ENCODE assay signal across 8 cellular contexts in the genomic region with DNA sequence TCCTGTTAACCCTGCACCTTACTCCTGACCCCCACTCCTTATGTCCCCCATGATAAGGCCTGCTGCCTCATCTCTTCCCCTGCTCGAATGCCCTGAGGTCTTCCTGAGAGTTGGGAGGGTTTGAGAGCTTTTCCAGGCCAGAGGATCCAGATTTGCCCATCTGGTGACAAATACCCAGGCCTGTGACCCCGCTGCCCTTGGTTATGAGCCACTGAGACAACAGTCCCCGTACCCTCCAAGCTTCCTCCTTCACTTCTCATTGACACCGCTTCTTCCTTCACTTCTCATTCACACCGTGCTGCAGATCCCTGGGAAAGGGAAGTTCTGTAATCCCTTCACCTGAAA. TPM values are rescaled to one million over a fixed set of nuclear protein-coding genes. Genes with fewer than 3 reads are reported as not detected.
DNase-seq lines count a peak whose midpoint lies in the region; ATAC-seq, FAIRE-seq and TF ChIP-seq lines count a peak whose summit lies in the region.

No MANE protein-coding gene starts in this region.

- H3K27me3 ChIP-seq in astrocyte (ENCODE audit: insufficient read depth, low read length) (no peaks in the 10 kb centered on the region), HepG2 (ENCODE audit: control insufficient read depth in 1 of 2, insufficient read depth in 2 of 2, low read length in 2 of 2) (no peaks in the 10 kb centered on the region; a peak in 1 of 5 replicates), thoracic aorta (replicated peaks; ENCODE audit: insufficient read depth) (no peaks in the 10 kb centered on the region)

- in situ Hi-C loops in HepG2 (cut with HindIII; ENCODE audit: extremely low pct_ligation_motif_present, low pct_unique_long_range_greater_than_20kb): no loop called here

- no peak for ATAC-seq in HepG2
- ATAC-seq in thoracic aorta (ENCODE audit: insufficient number of reproducible peaks, low FRiP score, low read depth): no peak
- ATAC-seq in HG03460 (IDR thresholded peaks at IDR 0.05; ENCODE audit: unreplicated experiment): no peak

- H3K4me2 ChIP-seq in astrocyte (ENCODE audit: low read length): peak overlapping the region; percentile 98
- peak overlapping the region; percentile 84 for H3K4me2 ChIP-seq in HepG2 (ENCODE audit: low read depth, low read length)

- CTCF ChIA-PET in HepG2 (lab: Yijun Ruan, JAX; ENCODE audit: low intra/inter-chr PET ratio, low total read pairs): no interaction called here

- POLR2A ChIA-PET in HepG2 (lab: Yijun Ruan, JAX): interaction anchor here (1.1 to 1.8 kb wide), 7 partner anchors 11 to 518 kb away, joined by 3 to 25 read pairs (median 7); partner anchors contain the start of genes CCDC69 and G3BP1

- FAIRE-seq in astrocyte (lab: Jason Lieb, UNC) (no peak), HepG2 (lab: Jason Lieb, UNC) (no peak)

- H2AFZ ChIP-seq in astrocyte (ENCODE audit: low read depth, low read length) (peak overlapping the region; percentile 95), HepG2 (ENCODE audit: low read length) (peak overlapping the region; percentile 60)

- no peak for DNase-seq in T-helper 2 cell treated with Interferon-gamma antibody and Interleukin-4, amounts not matched to agents 5 μg/mL and 100 μg/mL, for 36 hours (ENCODE audit: low spot score)
- DNase-seq in T-helper 2 cell: no peak
- no peak for DNase-seq in astrocyte (ENCODE audit: low read depth)
- no peak for DNase-seq in HepG2 (ENCODE audit: low spot score)
- DNase-seq in thoracic aorta (ENCODE audit: low spot score): no peak
- no peak for DNase-seq in ecto neural progenitor cell (ENCODE audit: low spot score)
- no peak for DNase-seq in NCI-H2107 treated with DMSO at 0.1 percent for 48 hours (lab: John Stamatoyannopoulos, UW; ENCODE audit: unreplicated experiment)

- TF ChIP-seq EP300 in HepG2 (IDR thresholded peaks at IDR 0.05; ENCODE audit: low read depth in 2 of 2, low read length in 2 of 2): no peak
- TF ChIP-seq EP300 in HepG2 (CRISPR knock-in tag; IDR thresholded peaks at IDR 0.05; ENCODE audit: borderline replicate concordance): no peak

- H3K4me3 ChIP-seq in astrocyte (ENCODE audit: insufficient read depth, low read depth, low read length) (peak overlapping the region; percentile 83), HepG2 (replicated peaks in 1 of 3; ENCODE audit: insufficient read depth in 1 of 3, low read depth in 2 of 3, low read length in 3 of 3) (peak overlapping the region; percentile 83 to 87 (median 84)), thoracic aorta (peak overlapping the region; percentile 84)

- no peak for TF ChIP-seq RAD21 in HepG2 (CRISPR knock-in tag; IDR thresholded peaks at IDR 0.05)

- H4K20me1 ChIP-seq in astrocyte (ENCODE audit: insufficient read depth, low read length): no peaks in the 10 kb centered on the region
- no peaks in the 10 kb centered on the region for H4K20me1 ChIP-seq in HepG2 (ENCODE audit: insufficient read depth, low read length)

- no peak overlapping the region for H3K27ac ChIP-seq in astrocyte (ENCODE audit: low read depth, low read length)
- H3K27ac ChIP-seq in HepG2 (ENCODE audit: extremely low read length, insufficient read depth, low read length): peak overlapping the region; percentile 70
- H3K27ac ChIP-seq in thoracic aorta: peak overlapping the region in 1 of 2 donors; percentile 47

- no peak for TF ChIP-seq POLR2A in HepG2 (IDR thresholded peaks at IDR 0.05; ENCODE audit: insufficient read depth in 1 of 2, low read depth in 2 of 2, low read length in 2 of 2)

- no TSS peak for BruUV-seq in HepG2 (replicated peaks; lab: Mats Ljungman, UMichigan)

- H3K36me3 ChIP-seq in astrocyte (ENCODE audit: insufficient read depth, low read length): no peaks in the 10 kb centered on the region
- H3K36me3 ChIP-seq in HepG2 (replicated peaks in 1 of 2; ENCODE audit: control insufficient read depth in 1 of 2, insufficient read depth in 2 of 2, low read length in 2 of 2): no peaks in the 10 kb centered on the region
- no peaks in the 10 kb centered on the region for H3K36me3 ChIP-seq in thoracic aorta

- no peaks in the 10 kb centered on the region for H3K27me3 Mint-ChIP-seq in T-helper 2 cell treated with Interferon-gamma antibody and Interleukin-4, amounts not matched to agents 5 μg/mL and 100 μg/mL, for 36 hours (ENCODE audit: low read depth)
- H3K27me3 Mint-ChIP-seq in astrocyte (ENCODE audit: low read depth, unreplicated experiment): peaks cover 8% of the 10 kb centered on the region

- intact Hi-C loops in HepG2 (cut with micrococcal nuclease; ENCODE audit: unreplicated experiment): loop anchor here (1.0 to 5.0 kb wide), 3 partner anchors 29 to 519 kb away; partner anchors contain the start of genes ATOX1, CCDC69 and G3BP1

- H3K9me3 Mint-ChIP-seq in T-helper 2 cell treated with Interferon-gamma antibody and Interleukin-4, amounts not matched to agents 5 μg/mL and 100 μg/mL, for 36 hours: no peaks in the 10 kb centered on the region
- H3K9me3 Mint-ChIP-seq in astrocyte (ENCODE audit: unreplicated experiment): peaks cover 4% of the 10 kb centered on the region

- no peaks in the 10 kb centered on the region for H3K9me3 ChIP-seq in astrocyte (ENCODE audit: insufficient read depth, low read depth, low read length)
- H3K9me3 ChIP-seq in HepG2 (ENCODE audit: low read length): no peaks in the 10 kb centered on the region
- H3K9me3 ChIP-seq in thoracic aorta: no peaks in the 10 kb centered on the region

- no peaks in the 10 kb centered on the region for H3K36me3 Mint-ChIP-seq in T-helper 2 cell treated with Interferon-gamma antibody and Interleukin-4, amounts not matched to agents 5 μg/mL and 100 μg/mL, for 36 hours (ENCODE audit: low read depth)
- H3K36me3 Mint-ChIP-seq in astrocyte (ENCODE audit: low read depth, unreplicated experiment): no peaks in the 10 kb centered on the region

- 3% methylated on average over 5 of the region's 5 CpGs for WGBS in HepG2 (ENCODE audit: low lambda C conversion rate)

- TF ChIP-seq CTCF in astrocyte (IDR thresholded peaks at IDR 0.05; ENCODE audit: insufficient read depth, low read depth, low read length): no peak
- no peak for TF ChIP-seq CTCF in HepG2 (CRISPR knock-in tag; IDR thresholded peaks at IDR 0.05)
- TF ChIP-seq CTCF in thoracic aorta (IDR thresholded peaks at IDR 0.05): no peak

- peaks cover 51% of the 10 kb centered on the region for H3K4me1 Mint-ChIP-seq in T-helper 2 cell treated with Interferon-gamma antibody and Interleukin-4, amounts not matched to agents 5 μg/mL and 100 μg/mL, for 36 hours (ENCODE audit: low read depth)
- peaks cover 11% of the 10 kb centered on the region for H3K4me1 Mint-ChIP-seq in astrocyte (ENCODE audit: low read depth, unreplicated experiment)

- peaks cover 5% of the 10 kb centered on the region for H3K79me2 ChIP-seq in astrocyte (ENCODE audit: insufficient read depth, low read length)
- peaks cover 33% of the 10 kb centered on the region for H3K79me2 ChIP-seq in HepG2 (ENCODE audit: insufficient read depth, low read length)

- peak overlapping the region; percentile 90 for H3K27ac Mint-ChIP-seq in T-helper 2 cell treated with Interferon-gamma antibody and Interleukin-4, amounts not matched to agents 5 μg/mL and 100 μg/mL, for 36 hours
- peak overlapping the region; percentile 88 for H3K27ac Mint-ChIP-seq in astrocyte (ENCODE audit: unreplicated experiment)

- H3K9ac ChIP-seq in astrocyte (ENCODE audit: low read length) (peak overlapping the region; percentile 82), HepG2 (ENCODE audit: insufficient read depth, low read depth, low read length) (peak overlapping the region; percentile 72)

- peaks cover 7% of the 10 kb centered on the region for H3K4me1 ChIP-seq in astrocyte (ENCODE audit: insufficient read depth, low read length)
- peaks cover 39% of the 10 kb centered on the region for H3K4me1 ChIP-seq in HepG2 (ENCODE audit: insufficient read depth, low read length)
- peaks cover 10 to 24% of the 10 kb centered on the region in 2 donors for H3K4me1 ChIP-seq in thoracic aorta (ENCODE audit: control insufficient read depth in 1 of 2, low read depth in 2 of 2)

- H3K4me3 Mint-ChIP-seq in T-helper 2 cell treated with Interferon-gamma antibody and Interleukin-4, amounts not matched to agents 5 μg/mL and 100 μg/mL, for 36 hours: peak overlapping the region; percentile 94
- peak overlapping the region; percentile 86 for H3K4me3 Mint-ChIP-seq in astrocyte (ENCODE audit: unreplicated experiment)

RNA-seq across cellular contexts. Expression of gene GM2A, which starts 0.6 kb away (rescaled TPM):
- total RNA-seq in astrocyte (19.5 and 23.4 TPM in 2 replicates), HepG2 (2016; rRNA removed; fragmentation: Illumina TruSeq; extraction: Trizol) (16.6 and 29.6 TPM in 2 replicates), thoracic aorta (10 to 100 TPM; 26.1 to 32.1 TPM)
- total RNA-seq in HepG2 (2016; cell fraction: cytosol; rRNA removed; fragmentation: Illumina TruSeq; extraction: Trizol; ENCODE audit: low read depth): 4.1 and 4.6 TPM in 2 replicates
- 17.1 and 30.7 TPM in 2 replicates for total RNA-seq in HepG2 (2016; cell fraction: insoluble cytoplasmic fraction; rRNA removed; fragmentation: Illumina TruSeq; extraction: Trizol)
- total RNA-seq in HepG2 (2016; cell fraction: membrane; rRNA removed; fragmentation: Illumina TruSeq; extraction: Trizol): 11.9 and 12.6 TPM in 2 replicates
- total RNA-seq in HepG2 (2016; cell fraction: nucleus; rRNA removed; fragmentation: Illumina TruSeq; extraction: Trizol): 27.5 and 33.6 TPM in 2 replicates
- polyA plus RNA-seq in HepG2 (2011; rRNA removed): 12.9 and 14.6 TPM in 2 replicates
- polyA plus RNA-seq in HepG2 (2011; cell fraction: cytosol; rRNA removed): 11.3 TPM in 2 replicates
- polyA plus RNA-seq in HepG2 (2011; cell fraction: nucleus; rRNA removed): 3.9 and 5.2 TPM in 2 replicates
- polyA plus RNA-seq in HepG2 (2012): 8.5 and 11.0 TPM in 2 replicates
- 3.8 TPM in 2 replicates for polyA plus RNA-seq in HepG2 (2016; cell fraction: cytosol; fragmentation: Illumina TruSeq; extraction: Trizol; ENCODE audit: low read depth)
- polyA plus RNA-seq in HepG2 (2016; cell fraction: insoluble cytoplasmic fraction; fragmentation: Illumina TruSeq; extraction: Trizol; ENCODE audit: low read depth): 21.4 and 21.7 TPM in 2 replicates
- polyA plus RNA-seq in HepG2 (2016; cell fraction: membrane; fragmentation: Illumina TruSeq; extraction: Trizol; ENCODE audit: low read depth): 9.6 and 10.8 TPM in 2 replicates
- polyA plus RNA-seq in HepG2 (2016; cell fraction: nucleus; fragmentation: Illumina TruSeq; extraction: Trizol; ENCODE audit: insufficient read depth, low read depth): 42.8 and 48.3 TPM in 2 replicates
- polyA minus RNA-seq in HepG2 (2011; rRNA and poly(A)+ RNA removed; ENCODE audit: low replicate concordance): 9.2 and 31.1 TPM in 2 replicates
- polyA minus RNA-seq in HepG2 (2011; cell fraction: cytosol; rRNA and poly(A)+ RNA removed): 12.1 and 12.7 TPM in 2 replicates
- 6.6 and 10.6 TPM in 2 replicates for polyA minus RNA-seq in HepG2 (2011; cell fraction: nucleus; rRNA and poly(A)+ RNA removed)

RNA-seq across cellular contexts. Expression of gene CCDC69, which starts 29.7 kb away (rescaled TPM):
- total RNA-seq in astrocyte (2.0 and 4.1 TPM in 2 replicates), HepG2 (2016; rRNA removed; fragmentation: Illumina TruSeq; extraction: Trizol) (45.2 and 46.3 TPM in 2 replicates), thoracic aorta (10 to 100 TPM; 39.1 to 75.3 TPM)
- total RNA-seq in HepG2 (2016; cell fraction: cytosol; rRNA removed; fragmentation: Illumina TruSeq; extraction: Trizol; ENCODE audit: low read depth): 55.5 and 59.1 TPM in 2 replicates
- total RNA-seq in HepG2 (2016; cell fraction: insoluble cytoplasmic fraction; rRNA removed; fragmentation: Illumina TruSeq; extraction: Trizol): 40.1 and 44.9 TPM in 2 replicates
- 122 and 135 TPM in 2 replicates for total RNA-seq in HepG2 (2016; cell fraction: membrane; rRNA removed; fragmentation: Illumina TruSeq; extraction: Trizol)
- 20.8 and 25.7 TPM in 2 replicates for total RNA-seq in HepG2 (2016; cell fraction: nucleus; rRNA removed; fragmentation: Illumina TruSeq; extraction: Trizol)
- polyA plus RNA-seq in HepG2 (2011; rRNA removed): 12.2 and 14.4 TPM in 2 replicates
- 10.9 and 17.9 TPM in 2 replicates for polyA plus RNA-seq in HepG2 (2011; cell fraction: cytosol; rRNA removed)
- 5.2 and 8.5 TPM in 2 replicates for polyA plus RNA-seq in HepG2 (2011; cell fraction: nucleus; rRNA removed)
- polyA plus RNA-seq in HepG2 (2012): 11.3 and 12.9 TPM in 2 replicates
- 76.9 and 83.3 TPM in 2 replicates for polyA plus RNA-seq in HepG2 (2016; cell fraction: cytosol; fragmentation: Illumina TruSeq; extraction: Trizol; ENCODE audit: low read depth)
- 49.2 and 57.5 TPM in 2 replicates for polyA plus RNA-seq in HepG2 (2016; cell fraction: insoluble cytoplasmic fraction; fragmentation: Illumina TruSeq; extraction: Trizol; ENCODE audit: low read depth)
- polyA plus RNA-seq in HepG2 (2016; cell fraction: membrane; fragmentation: Illumina TruSeq; extraction: Trizol; ENCODE audit: low read depth): 129 and 152 TPM in 2 replicates
- 30.6 and 33.2 TPM in 2 replicates for polyA plus RNA-seq in HepG2 (2016; cell fraction: nucleus; fragmentation: Illumina TruSeq; extraction: Trizol; ENCODE audit: insufficient read depth, low read depth)
- polyA minus RNA-seq in HepG2 (2011; rRNA and poly(A)+ RNA removed; ENCODE audit: low replicate concordance): 0.35 and 14.2 TPM in 2 replicates
- polyA minus RNA-seq in HepG2 (2011; cell fraction: cytosol; rRNA and poly(A)+ RNA removed): 5.0 and 5.8 TPM in 2 replicates
- 6.7 and 12.7 TPM in 2 replicates for polyA minus RNA-seq in HepG2 (2011; cell fraction: nucleus; rRNA and poly(A)+ RNA removed)

RNA-seq across cellular contexts. Expression of gene SLC36A3, which starts 50.0 kb away (rescaled TPM):
- total RNA-seq in astrocyte (not detected in 2 replicates), HepG2 (2016; rRNA removed; fragmentation: Illumina TruSeq; extraction: Trizol) (not detected in 2 replicates), thoracic aorta (not detected)
- total RNA-seq in HepG2 (2016; cell fraction: cytosol; rRNA removed; fragmentation: Illumina TruSeq; extraction: Trizol; ENCODE audit: low read depth): not detected in 2 replicates
- not detected in 2 replicates for total RNA-seq in HepG2 (2016; cell fraction: insoluble cytoplasmic fraction; rRNA removed; fragmentation: Illumina TruSeq; extraction: Trizol)
- total RNA-seq in HepG2 (2016; cell fraction: membrane; rRNA removed; fragmentation: Illumina TruSeq; extraction: Trizol): not detected in 2 replicates
- not detected in 2 replicates for total RNA-seq in HepG2 (2016; cell fraction: nucleus; rRNA removed; fragmentation: Illumina TruSeq; extraction: Trizol)
- polyA plus RNA-seq in HepG2 (2011; rRNA removed): not detected in 2 replicates
- polyA plus RNA-seq in HepG2 (2011; cell fraction: cytosol; rRNA removed): not detected in 2 replicates
- polyA plus RNA-seq in HepG2 (2011; cell fraction: nucleus; rRNA removed): not detected in 2 replicates
- polyA plus RNA-seq in HepG2 (2012): not detected in 2 replicates
- polyA plus RNA-seq in HepG2 (2016; cell fraction: cytosol; fragmentation: Illumina TruSeq; extraction: Trizol; ENCODE audit: low read depth): not detected in 2 replicates
- polyA plus RNA-seq in HepG2 (2016; cell fraction: insoluble cytoplasmic fraction; fragmentation: Illumina TruSeq; extraction: Trizol; ENCODE audit: low read depth): not detected in 2 replicates
- polyA plus RNA-seq in HepG2 (2016; cell fraction: membrane; fragmentation: Illumina TruSeq; extraction: Trizol; ENCODE audit: low read depth): not detected in 2 replicates
- not detected in 2 replicates for polyA plus RNA-seq in HepG2 (2016; cell fraction: nucleus; fragmentation: Illumina TruSeq; extraction: Trizol; ENCODE audit: insufficient read depth, low read depth)
- not detected in 2 replicates for polyA minus RNA-seq in HepG2 (2011; rRNA and poly(A)+ RNA removed; ENCODE audit: low replicate concordance)
- polyA minus RNA-seq in HepG2 (2011; cell fraction: cytosol; rRNA and poly(A)+ RNA removed): not detected in 2 replicates
- polyA minus RNA-seq in HepG2 (2011; cell fraction: nucleus; rRNA and poly(A)+ RNA removed): not detected in 2 replicates
